26 cellular contexts compared by ENCODE assay signal in the genomic region with DNA sequence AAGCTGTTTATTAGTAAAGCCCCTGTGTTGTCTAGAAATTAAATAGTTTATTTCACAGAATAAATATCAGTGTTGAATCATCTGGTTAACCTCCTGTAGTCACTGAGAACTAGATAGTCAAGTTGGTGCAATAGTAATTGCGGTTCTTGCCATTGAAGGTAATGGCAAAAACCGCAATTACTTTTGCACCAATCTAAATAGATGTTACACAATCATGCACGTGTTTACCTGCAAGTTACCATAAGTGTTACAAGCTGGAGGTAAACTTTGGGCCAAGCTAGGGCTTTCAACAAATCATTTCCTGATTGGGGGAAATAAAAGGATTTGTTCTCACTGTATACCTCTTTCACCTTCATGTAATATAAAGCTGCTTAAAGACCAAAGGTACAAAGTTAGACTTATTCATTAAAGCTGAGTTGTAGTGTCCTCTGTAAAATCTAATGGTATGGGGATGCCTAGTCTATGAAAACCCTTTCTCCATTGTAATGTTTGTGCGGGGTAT. TPM values are rescaled to one million over a fixed set of nuclear protein-coding genes. Genes with fewer than 3 reads are reported as not detected.
DNase-seq lines count a peak whose midpoint lies in the region; ATAC-seq, FAIRE-seq and TF ChIP-seq lines count a peak whose summit lies in the region.
"Had no signal": no experiment of that assay in that cellular context is flagged by ENCODE, and none has a peak within 500 bp of the region (broad histone marks: within the 10 kb centered on the region; RNA-seq: fewer than 3 reads in every experiment).

No MANE protein-coding gene starts in this region.

- no peaks in the 10 kb centered on the region for H3K4me1 ChIP-seq in IMR-90 (ENCODE audit: control insufficient read depth, insufficient read depth, low read length)
- peaks cover 27% of the 10 kb centered on the region for H3K4me1 ChIP-seq in PC-9 (replicated peaks; ENCODE audit: insufficient read depth)
- H3K4me1 ChIP-seq in endothelial cell of umbilical vein (ENCODE audit: control insufficient read depth, extremely low read depth, insufficient read depth, low read length): peaks cover 33% of the 10 kb centered on the region
- H3K4me1 ChIP-seq in transverse colon: no peaks in the 10 kb centered on the region
- H3K4me1 ChIP-seq: A549, BE2C, HAP-1 had no signal

- TF ChIP-seq EP300 in transverse colon (IDR thresholded peaks at IDR 0.05; ENCODE audit: low read depth): no peak

- H3K4me3 ChIP-seq in IMR-90 (ENCODE audit: insufficient read depth, low read depth, low read length) (no peak overlapping the region), PC-9 (no peak overlapping the region), endothelial cell of umbilical vein (replicated peaks in 1 of 3; ENCODE audit: insufficient read depth in 1 of 3, low read depth in 1 of 3, low read length in 3 of 3) (no peak overlapping the region), transverse colon (no peak overlapping the region)
- H3K4me3 ChIP-seq: A549; BLaER1 treated with 17β-estradiol and CSF1 and Interleukin-3, amounts not matched to agents 10 nM and 100 nM; GM23338; HAP-1 had no signal

- H3K9me3 ChIP-seq in IMR-90 (ENCODE audit: control insufficient read depth, insufficient read depth, low read length) (no peaks in the 10 kb centered on the region), PC-9 (ENCODE audit: insufficient read depth, low read depth) (no peaks in the 10 kb centered on the region), endothelial cell of umbilical vein (replicated peaks; ENCODE audit: control insufficient read depth, insufficient read depth, low read length) (no peaks in the 10 kb centered on the region), transverse colon (no peaks in the 10 kb centered on the region)
- H3K9me3 ChIP-seq: A549; BE2C; BLaER1 treated with 17β-estradiol and CSF1 and Interleukin-3, amounts not matched to agents 10 nM and 100 nM; HAP-1 had no signal

- H3K4me3 Mint-ChIP-seq in stimulated activated memory B cell treated with anti-CD40 and anti-IgM and Interleukin-4, amounts not matched to agents 10 μg/mL and 1 μg/mL and 100 μg/mL, for 72 hours: no peak overlapping the region
- H3K4me3 Mint-ChIP-seq: CD14-positive monocyte; CD4-positive, alpha-beta T cell; CD8-positive, alpha-beta memory T cell; GM23338 had no signal

- H2BK120ac ChIP-seq in IMR-90 (ENCODE audit: low read depth, low read length): no peak overlapping the region

- peaks cover 49% of the 10 kb centered on the region for H3F3A ChIP-seq in PC-9 (ENCODE audit: insufficient read depth, low read depth)

- H3K4me2 ChIP-seq in IMR-90 (ENCODE audit: low read depth, low read length) (no peak overlapping the region), PC-9 (no peak overlapping the region), endothelial cell of umbilical vein (ENCODE audit: insufficient read depth, low read length) (peak overlapping the region; percentile 46)
- H3K4me2 ChIP-seq: A549, GM23338 had no signal

- no peak for TF ChIP-seq RAD21 in IMR-90 (IDR thresholded peaks at IDR 0.05; ENCODE audit: low read length)

- H3K9me1 ChIP-seq in IMR-90 (ENCODE audit: insufficient read depth, low read length): 0 out of 2 replicates have a peak, but pooled peaks cover 4% of the 10 kb centered on the region
- H3K9me1 ChIP-seq in endothelial cell of umbilical vein (replicated peaks; ENCODE audit: control insufficient read depth, extremely low read depth, insufficient read depth, low read length): no peaks in the 10 kb centered on the region

- H3K27me3 Mint-ChIP-seq in stimulated activated memory B cell treated with anti-CD40 and anti-IgM and Interleukin-4, amounts not matched to agents 10 μg/mL and 1 μg/mL and 100 μg/mL, for 72 hours: no peaks in the 10 kb centered on the region
- H3K27me3 Mint-ChIP-seq: CD4-positive, alpha-beta T cell had no signal

- DNase-seq in IMR-90: no peak
- no peak for DNase-seq in PC-9
- DNase-seq in endothelial cell of umbilical vein (ENCODE audit: low read depth, low spot score): no peak
- no peak for DNase-seq in transverse colon
- no peak for DNase-seq in dermis blood vessel endothelial cell
- DNase-seq: 8988T; ACHN; AML-193; BE2C; CD4-positive, alpha-beta T cell; CD8-positive, alpha-beta memory T cell; DMS 273 treated with DMSO at 0.1 percent for 48 hours; DMS79; EL; GF-D8 had no signal

- H3K9me3 Mint-ChIP-seq in stimulated activated memory B cell treated with anti-CD40 and anti-IgM and Interleukin-4, amounts not matched to agents 10 μg/mL and 1 μg/mL and 100 μg/mL, for 72 hours: no peaks in the 10 kb centered on the region
- H3K9me3 Mint-ChIP-seq: CD14-positive monocyte; CD4-positive, alpha-beta T cell; CD8-positive, alpha-beta memory T cell; GM23338 had no signal

- H2BK20ac ChIP-seq in IMR-90 (ENCODE audit: low read depth, low read length): no peak overlapping the region

- H3K18ac ChIP-seq in IMR-90 (ENCODE audit: low read depth, low read length): no peak overlapping the region

- H3K27me3 ChIP-seq in IMR-90 (ENCODE audit: control insufficient read depth, insufficient read depth, low read length) (no peaks in the 10 kb centered on the region), PC-9 (ENCODE audit: insufficient read depth, low read depth) (no peaks in the 10 kb centered on the region), endothelial cell of umbilical vein (ENCODE audit: control insufficient read depth in 2 of 2, insufficient read depth in 2 of 2, low read length in 2 of 2) (no peaks in the 10 kb centered on the region), transverse colon (no peaks in the 10 kb centered on the region)
- H3K27me3 ChIP-seq: BE2C; BLaER1 treated with 17β-estradiol and CSF1 and Interleukin-3, amounts not matched to agents 10 nM and 100 nM had no signal

- in situ Hi-C loops in IMR-90 (cut with MboI; ENCODE audit: low sequenced_read_pairs): no loop called here
- in situ Hi-C loops in transverse colon (cut with MboI; ENCODE audit: low pct_ligation_motif_present in 1 of 4, low pct_unique_long_range_greater_than_20kb in 1 of 4, low sequenced_read_pairs in 3 of 4): no loop called here

- BruUV-seq in IMR-90 (replicated peaks; lab: Mats Ljungman, UMichigan) (no TSS peak), PC-9 (replicated peaks; lab: Mats Ljungman, UMichigan) (no TSS peak), endothelial cell of umbilical vein (replicated peaks; lab: Mats Ljungman, UMichigan) (no TSS peak)

- TF ChIP-seq POLR2A in IMR-90 (IDR thresholded peaks at IDR 0.05; ENCODE audit: low read depth, low read length) (no peak), endothelial cell of umbilical vein (IDR thresholded peaks at IDR 0.05; ENCODE audit: low read depth, low read length) (no peak), transverse colon (IDR thresholded peaks at IDR 0.05) (no peak)

- no CpG with 5 or more reads among the region's 4 CpGs for WGBS in IMR-90 (ENCODE audit: extremely low coverage in 2 of 2, insufficient read length in 1 of 2), 2 experiments
- 52 to 65% methylated on average over 3 to 4 of the region's 4 CpGs for WGBS in transverse colon (ENCODE audit: low coverage in 1 of 2), 2 donors

- peaks cover 2% of the 10 kb centered on the region for H3K36me3 Mint-ChIP-seq in stimulated activated memory B cell treated with anti-CD40 and anti-IgM and Interleukin-4, amounts not matched to agents 10 μg/mL and 1 μg/mL and 100 μg/mL, for 72 hours

- H3K9me2 ChIP-seq in PC-9 (ENCODE audit: insufficient read depth): no peaks in the 10 kb centered on the region

- H4K8ac ChIP-seq in IMR-90 (ENCODE audit: low read depth in 2 of 2, low read length in 2 of 2): no peak overlapping the region

- H2BK5ac ChIP-seq in IMR-90 (ENCODE audit: low read depth, low read length, poor library complexity, severe bottlenecking): no peak overlapping the region

- no peak overlapping the region for H4K5ac ChIP-seq in IMR-90 (ENCODE audit: low read depth, low read length)

- no peak overlapping the region for H3K4ac ChIP-seq in IMR-90 (ENCODE audit: low read depth, low read length)

- H3K79me2 ChIP-seq in PC-9 (ENCODE audit: low read depth): no peaks in the 10 kb centered on the region
- H3K79me2 ChIP-seq in endothelial cell of umbilical vein (ENCODE audit: control insufficient read depth, insufficient read depth, low read length): no peaks in the 10 kb centered on the region

- H3K79me1 ChIP-seq in IMR-90 (ENCODE audit: low read depth in 1 of 2, low read length in 2 of 2): no peaks in the 10 kb centered on the region

- no peak overlapping the region for H3K27ac Mint-ChIP-seq in stimulated activated memory B cell treated with anti-CD40 and anti-IgM and Interleukin-4, amounts not matched to agents 10 μg/mL and 1 μg/mL and 100 μg/mL, for 72 hours
- H3K27ac Mint-ChIP-seq: CD4-positive, alpha-beta T cell; CD8-positive, alpha-beta memory T cell; GM23338 had no signal

- H2AK9ac ChIP-seq in IMR-90 (replicated peaks; ENCODE audit: low read depth, low read length, poor library complexity): no peak overlapping the region

- no peak overlapping the region for H3K23ac ChIP-seq in IMR-90 (ENCODE audit: low read depth, low read length)

- H2AFZ ChIP-seq in IMR-90 (replicated peaks; ENCODE audit: low read length, poor library complexity) (no peak overlapping the region), PC-9 (no peak overlapping the region), endothelial cell of umbilical vein (ENCODE audit: low read depth, low read length) (no peak overlapping the region)
- H2AFZ ChIP-seq: GM23338 had no signal

- peaks cover 21% of the 10 kb centered on the region for H3K4me1 Mint-ChIP-seq in stimulated activated memory B cell treated with anti-CD40 and anti-IgM and Interleukin-4, amounts not matched to agents 10 μg/mL and 1 μg/mL and 100 μg/mL, for 72 hours

- H4K91ac ChIP-seq in IMR-90 (ENCODE audit: insufficient read depth, low read depth, low read length): no peak overlapping the region

- H3K9ac ChIP-seq in IMR-90 (ENCODE audit: low read depth, low read length): no peak overlapping the region
- H3K9ac ChIP-seq in endothelial cell of umbilical vein (replicated peaks; ENCODE audit: extremely low read depth, insufficient read depth, low read length): no peak overlapping the region
- H3K9ac ChIP-seq: BLaER1 treated with 17β-estradiol and CSF1 and Interleukin-3, amounts not matched to agents 10 nM and 100 nM had no signal

- POLR2A ChIA-PET in IMR-90 (lab: Charles Lee; ENCODE audit: unreplicated experiment) (no interaction called here), PC-9 (lab: Charles Lee; ENCODE audit: unreplicated experiment) (interaction anchor here (0.6 kb wide), 1 partner anchor 1017 kb away, joined by 4 read pairs; no protein-coding TSS in a partner anchor), endothelial cell of umbilical vein (lab: Charles Lee) (interaction anchor here (0.7 to 1.3 kb wide), 2 partner anchors 13 to 25 kb away, joined by 4 to 11 read pairs; a partner anchor contains a TSS)

- ATAC-seq in IMR-90 (ENCODE audit: low read depth): no peak
- no peak for ATAC-seq in activated CD4-positive, CD25-positive, alpha-beta regulatory T cell treated with anti-CD3 and anti-CD28 coated beads, Interleukin-2, amount 50 U/mL, for 24 hours
- ATAC-seq in stimulated activated memory B cell treated with anti-CD40 and anti-IgM and Interleukin-4, amounts not matched to agents 10 μg/mL and 1 μg/mL and 100 μg/mL, for 72 hours: no peak
- ATAC-seq: A549, GM23338 had no signal

- H3K36me3 ChIP-seq in IMR-90 (ENCODE audit: control insufficient read depth, insufficient read depth, low read length) (no peaks in the 10 kb centered on the region), PC-9 (ENCODE audit: low read depth) (no peaks in the 10 kb centered on the region), endothelial cell of umbilical vein (ENCODE audit: control insufficient read depth in 2 of 2, extremely low read depth in 1 of 2, insufficient read depth in 2 of 2, low read length in 2 of 2) (peaks cover 0 to 1% of the 10 kb centered on the region in 2 experiments), transverse colon (no peaks in the 10 kb centered on the region)
- H3K36me3 ChIP-seq: BE2C, HAP-1 had no signal

- dilution Hi-C loops in IMR-90 (cut with HindIII; ENCODE audit: low sequenced_read_pairs, unreplicated experiment): no loop called here
- dilution Hi-C loops in endothelial cell of umbilical vein (cut with MboI; ENCODE audit: extremely low pct_ligation_motif_present, low sequenced_read_pairs): no loop called here

- no peak overlapping the region for H3K56ac ChIP-seq in IMR-90 (ENCODE audit: extremely low read depth, insufficient read depth, low read length)

- intact Hi-C loops in IMR-90 (cut with micrococcal nuclease): no loop called here
- intact Hi-C loops in PC-9 (cut with micrococcal nuclease; ENCODE audit: unreplicated experiment): no loop called here
- intact Hi-C loops in endothelial cell of umbilical vein (cut with micrococcal nuclease): no loop called here
- intact Hi-C loops in transverse colon (cut with DNase I; ENCODE audit: low total_unique reads): no loop called here

- no peaks in the 10 kb centered on the region for H4K20me1 ChIP-seq in IMR-90 (ENCODE audit: insufficient read depth, low read length)
- H4K20me1 ChIP-seq in PC-9 (ENCODE audit: insufficient read depth): no peaks in the 10 kb centered on the region
- no peaks in the 10 kb centered on the region for H4K20me1 ChIP-seq in endothelial cell of umbilical vein (replicated peaks; ENCODE audit: control insufficient read depth, extremely low read depth, insufficient read depth, low read length)

- no peak overlapping the region for H2AK5ac ChIP-seq in IMR-90 (ENCODE audit: low read depth, low read length)

- TF ChIP-seq CTCF in IMR-90 (conservative IDR thresholded peaks at IDR 0.05; ENCODE audit: low read depth, low read length): no peak
- no peak for TF ChIP-seq CTCF in PC-9 (conservative IDR thresholded peaks at IDR 0.05)
- TF ChIP-seq CTCF in endothelial cell of umbilical vein (IDR thresholded peaks at IDR 0.05; ENCODE audit: extremely low read depth in 1 of 2, insufficient read depth in 1 of 2, low read depth in 1 of 2, low read length in 2 of 2): no peak
- TF ChIP-seq CTCF in transverse colon (IDR thresholded peaks at IDR 0.05): no peak

- H3K27ac ChIP-seq in IMR-90 (ENCODE audit: insufficient read depth, low read length) (no peak overlapping the region), PC-9 (peak overlapping the region; percentile 1; the same call in 1 of the 2 replicates), endothelial cell of umbilical vein (ENCODE audit: insufficient read depth, low read depth, low read length) (no peak overlapping the region), transverse colon (peak overlapping the region in 3 of 4 donors; percentile 5 to 22 (median 13))
- H3K27ac ChIP-seq: A549; BLaER1 treated with 17β-estradiol and CSF1 and Interleukin-3, amounts not matched to agents 10 nM and 100 nM had no signal

- no peak overlapping the region for H2BK15ac ChIP-seq in IMR-90 (ENCODE audit: low read depth, low read length)

- CTCF ChIA-PET in IMR-90 (lab: Yijun Ruan, JAX) (no interaction called here), PC-9 (lab: Charles Lee) (interaction anchor here (0.6 kb wide), 1 partner anchor 20 kb away, joined by 3 read pairs; no protein-coding TSS in a partner anchor), endothelial cell of umbilical vein (lab: Charles Lee) (interaction anchor here (0.7 to 6.6 kb wide), 6 partner anchors 12 to 57 kb away, joined by 3 to 34 read pairs (median 5); no protein-coding TSS in a partner anchor)

- H3K14ac ChIP-seq in IMR-90 (replicated peaks; ENCODE audit: low read depth, low read length): no peak overlapping the region

- FAIRE-seq in endothelial cell of umbilical vein (lab: Jason Lieb, UNC): no peak
- FAIRE-seq: A549, D721Med, GM12891, GM18507, H54 had no signal

RNA-seq across cellular contexts. Expression of a gene that starts 24.8 kb away (rescaled TPM):
- total RNA-seq in IMR-90 (2012; rRNA removed): 94.1 and 123 TPM in 2 replicates
- 72.3 and 93.6 TPM in 2 replicates for polyA plus RNA-seq in IMR-90 (2012; rRNA removed)
- 20.4 and 27.2 TPM in 2 replicates for polyA plus RNA-seq in IMR-90 (2012; cell fraction: cytosol; rRNA removed)
- 27.1 and 155 TPM in 2 replicates for polyA plus RNA-seq in IMR-90 (2012; cell fraction: nucleus; rRNA removed; ENCODE audit: low replicate concordance)
- 99.9 and 106 TPM in 2 replicates for total RNA-seq in PC-9 (2021)
- 141 and 149 TPM in 2 replicates for total RNA-seq in endothelial cell of umbilical vein
- 47.0 and 52.7 TPM in 2 replicates for polyA plus RNA-seq in endothelial cell of umbilical vein
- 44.5 and 45.5 TPM in 2 replicates for polyA plus RNA-seq in endothelial cell of umbilical vein (2011; cell fraction: cytosol; rRNA removed)
- 146 and 166 TPM in 2 replicates for polyA plus RNA-seq in endothelial cell of umbilical vein (2011; cell fraction: nucleus; rRNA removed)
- 88.7 and 117 TPM in 2 replicates for polyA plus RNA-seq in endothelial cell of umbilical vein (2012)
- polyA minus RNA-seq in endothelial cell of umbilical vein: 95.5 and 107 TPM in 2 replicates
- polyA minus RNA-seq in endothelial cell of umbilical vein (2011; cell fraction: cytosol; rRNA and poly(A)+ RNA removed): 25.2 TPM
- polyA minus RNA-seq in endothelial cell of umbilical vein (2011; cell fraction: nucleus; rRNA and poly(A)+ RNA removed): 82.9 and 138 TPM in 2 replicates
- 100 to 1,000 TPM in 3 of 4 donors, 1 to 10 TPM in 1; 9.4 to 173 (median 148) TPM for total RNA-seq in transverse colon
- total RNA-seq in dermis blood vessel endothelial cell: 31.1 and 75.5 TPM in 2 replicates

RNA-seq across cellular contexts. Expression of a gene that starts 50.2 kb away (rescaled TPM):
- total RNA-seq in IMR-90 (2012; rRNA removed): not detected in 2 replicates
- not detected in 2 replicates for polyA plus RNA-seq in IMR-90 (2012; rRNA removed)
- polyA plus RNA-seq in IMR-90 (2012; cell fraction: cytosol; rRNA removed): not detected in 2 replicates
- not detected in 2 replicates for polyA plus RNA-seq in IMR-90 (2012; cell fraction: nucleus; rRNA removed; ENCODE audit: low replicate concordance)
- 6.1 and 6.5 TPM in 2 replicates for total RNA-seq in PC-9 (2021)
- total RNA-seq in endothelial cell of umbilical vein: not detected in 2 replicates
- not detected in 2 replicates for polyA plus RNA-seq in endothelial cell of umbilical vein
- polyA plus RNA-seq in endothelial cell of umbilical vein (2011; cell fraction: cytosol; rRNA removed): not detected in 2 replicates
- not detected in 2 replicates for polyA plus RNA-seq in endothelial cell of umbilical vein (2011; cell fraction: nucleus; rRNA removed)
- polyA plus RNA-seq in endothelial cell of umbilical vein (2012): not detected in 2 replicates
- not detected in 2 replicates for polyA minus RNA-seq in endothelial cell of umbilical vein
- polyA minus RNA-seq in endothelial cell of umbilical vein (2011; cell fraction: cytosol; rRNA and poly(A)+ RNA removed): not detected
- not detected in 2 replicates for polyA minus RNA-seq in endothelial cell of umbilical vein (2011; cell fraction: nucleus; rRNA and poly(A)+ RNA removed)
- total RNA-seq in transverse colon: not detected
- not detected in 2 replicates for total RNA-seq in dermis blood vessel endothelial cell
- total RNA-seq: CD4-positive, alpha-beta T cell; CD8-positive, alpha-beta memory T cell; GM23338 had no signal
- polyA plus RNA-seq: A549; CD14-positive monocyte; CD8-positive, alpha-beta memory T cell; GM23338 had no signal

Comparison
In these comparisons a context has a peak if more than half of its experiments do, and no peak if none do; other contexts are left out.
1. H3K27ac ChIP-seq: peak in PC-9 (single experiment) and transverse colon (3 of 4); none in IMR-90 (single experiment) and endothelial cell of umbilical vein (single experiment).